11 cellular contexts compared by ENCODE assay signal in genomic region chr12:12608557-12608957, GRCh38. TPM values are rescaled to one million over a fixed set of nuclear protein-coding genes. Genes with fewer than 3 reads are reported as not detected.
A peak's percentile ranks its signal among the peaks of the same experiment; 100 is the strongest.
DNase-seq lines count a peak whose midpoint lies in the region; ATAC-seq and TF ChIP-seq lines count a peak whose summit lies in the region.
"Had no signal": no experiment of that assay in that cellular context is flagged by ENCODE, and none has a peak within 500 bp of the region (broad histone marks: within the 10 kb centered on the region; RNA-seq: fewer than 3 reads in every experiment).

No MANE protein-coding gene starts in this region.

- CTCF ChIA-PET in activated CD8-positive, alpha-beta T cell treated with anti-CD3 and anti-CD28 coated beads for 36 hours (lab: Charles Lee) = interaction anchor here (0.7 to 1.2 kb wide), 3 partner anchors 12 to 224 kb away, joined by 3 read pairs; no protein-coding TSS in a partner anchor
- CTCF ChIA-PET in activated CD8-positive, alpha-beta T cell treated with anti-CD3 and anti-CD28 coated beads, Interleukin-2, amount 10 ng/mL, durations not matched to agents 7 days and 5 days (lab: Charles Lee) = interaction anchor here (0.8 to 1.8 kb wide), 4 partner anchors 128 to 251 kb away, joined by 3 to 19 read pairs (median 4); no protein-coding TSS in a partner anchor
- CTCF ChIA-PET in IMR-90 (lab: Yijun Ruan, JAX) = no interaction called here

- H3K4me3 ChIP-seq in IMR-90 (ENCODE audit: insufficient read depth, low read depth, low read length) (no peak overlapping the region), mesendoderm (ENCODE audit: low read length) (no peak overlapping the region)

- H3K9me1 ChIP-seq in IMR-90 (ENCODE audit: insufficient read depth, low read length) = no peaks in the 10 kb centered on the region; the same call in 1 of the 2 replicates

- H3K4ac ChIP-seq in IMR-90 (ENCODE audit: low read depth, low read length) (no peak overlapping the region), mesendoderm (ENCODE audit: low read depth, low read length) (no peak overlapping the region)

- no TSS peak for BruUV-seq in IMR-90 (replicated peaks; lab: Mats Ljungman, UMichigan)

- peak overlapping the region; percentile 17; the same call in 1 of the 2 replicates for H3K23ac ChIP-seq in IMR-90 (ENCODE audit: low read depth, low read length)
- H3K23ac ChIP-seq in mesendoderm (ENCODE audit: low read length) = no peak overlapping the region

- peak overlapping the region; percentile 12; the same call in 1 of the 2 replicates for H4K91ac ChIP-seq in IMR-90 (ENCODE audit: insufficient read depth, low read depth, low read length)

- no peak overlapping the region for H3K14ac ChIP-seq in IMR-90 (replicated peaks; ENCODE audit: low read depth, low read length)

- peak overlapping the region; percentile 69 for H2AK9ac ChIP-seq in IMR-90 (replicated peaks; ENCODE audit: low read depth, low read length, poor library complexity)

- no peak overlapping the region for H3K4me3 Mint-ChIP-seq in activated CD8-positive, alpha-beta T cell treated with anti-CD3 and anti-CD28 coated beads for 36 hours
- no peak overlapping the region for H3K4me3 Mint-ChIP-seq in activated CD8-positive, alpha-beta T cell treated with anti-CD3 and anti-CD28 coated beads, Interleukin-2, amount 10 ng/mL, durations not matched to agents 7 days and 5 days
- no peak overlapping the region for H3K4me3 Mint-ChIP-seq in activated T-helper 2 cell treated with anti-CD3 and anti-CD28 coated beads, Interferon-gamma antibody, Interleukin-2, Interleukin-4, amounts not matched to agents 10 μg/mL and 5 μg/mL and 100 μg/mL, durations not matched to agents 14 hours and 24 hours and 36 hours (ENCODE audit: low read depth)
- peak overlapping the region; percentile 45 for H3K4me3 Mint-ChIP-seq in neural crest cell

- no peak for TF ChIP-seq POLR2A in IMR-90 (IDR thresholded peaks at IDR 0.05; ENCODE audit: low read depth, low read length)

- no peak for ATAC-seq in activated CD8-positive, alpha-beta T cell treated with anti-CD3 and anti-CD28 coated beads for 36 hours
- ATAC-seq in activated CD8-positive, alpha-beta T cell treated with anti-CD3 and anti-CD28 coated beads, Interleukin-2, amount 10 ng/mL, durations not matched to agents 7 days and 5 days = no peak
- ATAC-seq in IMR-90 (ENCODE audit: low read depth) (no peak), GM21825 (IDR thresholded peaks at IDR 0.05; ENCODE audit: unreplicated experiment) (no peak)

- H3K79me2 ChIP-seq in mesendoderm (ENCODE audit: control insufficient read depth, insufficient read depth, low read length) = no peaks in the 10 kb centered on the region

- peak overlapping the region; percentile 43 for H3K27ac Mint-ChIP-seq in activated CD8-positive, alpha-beta T cell treated with anti-CD3 and anti-CD28 coated beads for 36 hours
- no peak overlapping the region for H3K27ac Mint-ChIP-seq in activated CD8-positive, alpha-beta T cell treated with anti-CD3 and anti-CD28 coated beads, Interleukin-2, amount 10 ng/mL, durations not matched to agents 7 days and 5 days
- peak overlapping the region; percentile 1 for H3K27ac Mint-ChIP-seq in activated T-helper 2 cell treated with anti-CD3 and anti-CD28 coated beads, Interferon-gamma antibody, Interleukin-2, Interleukin-4, amounts not matched to agents 10 μg/mL and 5 μg/mL and 100 μg/mL, durations not matched to agents 14 hours and 24 hours and 36 hours
- no peak overlapping the region for H3K27ac Mint-ChIP-seq in neural crest cell (ENCODE audit: unreplicated experiment)

- no peaks in the 10 kb centered on the region for H3K9me3 Mint-ChIP-seq in activated CD8-positive, alpha-beta T cell treated with anti-CD3 and anti-CD28 coated beads for 36 hours
- H3K9me3 Mint-ChIP-seq in activated CD8-positive, alpha-beta T cell treated with anti-CD3 and anti-CD28 coated beads, Interleukin-2, amount 10 ng/mL, durations not matched to agents 7 days and 5 days (ENCODE audit: insufficient read depth) = no peaks in the 10 kb centered on the region
- no peaks in the 10 kb centered on the region for H3K9me3 Mint-ChIP-seq in activated T-helper 2 cell treated with anti-CD3 and anti-CD28 coated beads, Interferon-gamma antibody, Interleukin-2, Interleukin-4, amounts not matched to agents 10 μg/mL and 5 μg/mL and 100 μg/mL, durations not matched to agents 14 hours and 24 hours and 36 hours
- H3K9me3 Mint-ChIP-seq in neural crest cell = no peaks in the 10 kb centered on the region

- H2BK20ac ChIP-seq in IMR-90 (ENCODE audit: low read depth, low read length) = 0 out of 2 replicates have a peak overlapping the region, but pooled peaks have one; percentile 18

- H3K36me3 Mint-ChIP-seq in activated CD8-positive, alpha-beta T cell treated with anti-CD3 and anti-CD28 coated beads for 36 hours (ENCODE audit: low read depth) = peaks cover under 1% of the 10 kb centered on the region
- H3K36me3 Mint-ChIP-seq in activated CD8-positive, alpha-beta T cell treated with anti-CD3 and anti-CD28 coated beads, Interleukin-2, amount 10 ng/mL, durations not matched to agents 7 days and 5 days (ENCODE audit: low read depth) = peaks cover 5% of the 10 kb centered on the region
- H3K36me3 Mint-ChIP-seq in activated T-helper 2 cell treated with anti-CD3 and anti-CD28 coated beads, Interferon-gamma antibody, Interleukin-2, Interleukin-4, amounts not matched to agents 10 μg/mL and 5 μg/mL and 100 μg/mL, durations not matched to agents 14 hours and 24 hours and 36 hours (ENCODE audit: low read depth) = peaks cover 6% of the 10 kb centered on the region
- peaks cover 1% of the 10 kb centered on the region for H3K36me3 Mint-ChIP-seq in neural crest cell (ENCODE audit: low read depth)

- H4K5ac ChIP-seq in IMR-90 (ENCODE audit: low read depth, low read length) = no peak overlapping the region
- no peak overlapping the region for H4K5ac ChIP-seq in mesendoderm (ENCODE audit: low read length)

- H2BK15ac ChIP-seq in IMR-90 (ENCODE audit: low read depth, low read length) = no peak overlapping the region
- H2BK15ac ChIP-seq in mesendoderm (replicated peaks; ENCODE audit: low read depth) = no peak overlapping the region

- no peaks in the 10 kb centered on the region for H4K20me1 ChIP-seq in IMR-90 (ENCODE audit: insufficient read depth, low read length)

- no peak for TF ChIP-seq CTCF in activated CD8-positive, alpha-beta T cell treated with anti-CD3 and anti-CD28 coated beads for 36 hours (IDR thresholded peaks at IDR 0.05)
- TF ChIP-seq CTCF in IMR-90 (conservative IDR thresholded peaks at IDR 0.05; ENCODE audit: low read depth, low read length) (0 out of 2 replicates have a peak, but pooled peaks have one; percentile 12), neural crest cell (conservative IDR thresholded peaks at IDR 0.05) (no peak)

- peaks cover 2% of the 10 kb centered on the region; the same call in 1 of the 2 replicates for H3K4me1 ChIP-seq in IMR-90 (ENCODE audit: control insufficient read depth, insufficient read depth, low read length)
- H3K4me1 ChIP-seq in mesendoderm (ENCODE audit: control insufficient read depth, low read depth, low read length) = no peaks in the 10 kb centered on the region

- H3K9me3 ChIP-seq in IMR-90 (ENCODE audit: control insufficient read depth, insufficient read depth, low read length) = no peaks in the 10 kb centered on the region

- H2BK120ac ChIP-seq in IMR-90 (ENCODE audit: low read depth, low read length) (peak overlapping the region; percentile 60), mesendoderm (ENCODE audit: low read depth, low read length) (no peak overlapping the region)

- H3K4me1 Mint-ChIP-seq in activated CD8-positive, alpha-beta T cell treated with anti-CD3 and anti-CD28 coated beads for 36 hours (ENCODE audit: low read depth) = peaks cover 38% of the 10 kb centered on the region
- H3K4me1 Mint-ChIP-seq in activated CD8-positive, alpha-beta T cell treated with anti-CD3 and anti-CD28 coated beads, Interleukin-2, amount 10 ng/mL, durations not matched to agents 7 days and 5 days (ENCODE audit: low read depth) = peaks cover 30% of the 10 kb centered on the region
- H3K4me1 Mint-ChIP-seq in activated T-helper 2 cell treated with anti-CD3 and anti-CD28 coated beads, Interferon-gamma antibody, Interleukin-2, Interleukin-4, amounts not matched to agents 10 μg/mL and 5 μg/mL and 100 μg/mL, durations not matched to agents 14 hours and 24 hours and 36 hours (ENCODE audit: low read depth) = peaks cover 42% of the 10 kb centered on the region
- peaks cover 22% of the 10 kb centered on the region for H3K4me1 Mint-ChIP-seq in neural crest cell

- TF ChIP-seq RAD21 in IMR-90 (IDR thresholded peaks at IDR 0.05; ENCODE audit: low read length) = peak; percentile 14; the same call in 1 of the 2 replicates

- H4K8ac ChIP-seq in IMR-90 (ENCODE audit: low read depth in 2 of 2, low read length in 2 of 2) (no peak overlapping the region; a peak in 1 of 4 replicates), mesendoderm (ENCODE audit: low read depth, low read length) (no peak overlapping the region)

- H3K79me1 ChIP-seq in IMR-90 (ENCODE audit: low read depth in 1 of 2, low read length in 2 of 2) = peaks cover 4 to 8% of the 10 kb centered on the region in 2 experiments; a peak in 3 of 4 replicates
- no peaks in the 10 kb centered on the region for H3K79me1 ChIP-seq in mesendoderm (ENCODE audit: low read length)

- H3K27ac ChIP-seq in IMR-90 (ENCODE audit: insufficient read depth, low read length) = no peak overlapping the region
- no peak overlapping the region for H3K27ac ChIP-seq in mesendoderm (ENCODE audit: low read depth, low read length)

- POLR2A ChIA-PET in activated CD8-positive, alpha-beta T cell treated with anti-CD3 and anti-CD28 coated beads for 36 hours (lab: Charles Lee) = interaction anchor here (0.9 kb wide), 1 partner anchor 232 kb away, joined by 4 read pairs; no protein-coding TSS in a partner anchor
- POLR2A ChIA-PET in activated CD8-positive, alpha-beta T cell treated with anti-CD3 and anti-CD28 coated beads, Interleukin-2, amount 10 ng/mL, durations not matched to agents 7 days and 5 days (lab: Charles Lee) = interaction anchor here (1.2 kb wide), 1 partner anchor 133 kb away, joined by 3 read pairs; no protein-coding TSS in a partner anchor
- POLR2A ChIA-PET in IMR-90 (lab: Charles Lee; ENCODE audit: unreplicated experiment) = no interaction called here

- DNase-seq in activated CD8-positive, alpha-beta T cell treated with anti-CD3 and anti-CD28 coated beads for 36 hours = peak; percentile 35
- DNase-seq in activated CD8-positive, alpha-beta T cell treated with anti-CD3 and anti-CD28 coated beads, Interleukin-2, amount 10 ng/mL, durations not matched to agents 7 days and 5 days = no peak
- DNase-seq in IMR-90 (peak; percentile 17), neural crest cell (ENCODE audit: low read depth, low spot score) (no peak), NCI-H1436 treated with DMSO at 0.1 percent for 48 hours (lab: John Stamatoyannopoulos, UW) (no peak), mesendoderm (no peak)
- DNase-seq in activated T-helper 2 cell treated with anti-CD3 and anti-CD28 coated beads, Interferon-gamma antibody, Interleukin-2, Interleukin-4, amounts not matched to agents 10 μg/mL and 5 μg/mL and 100 μg/mL, durations not matched to agents 14 hours and 24 hours and 36 hours (ENCODE audit: low spot score) = no peak
- DNase-seq: activated effector memory CD4-positive, alpha-beta T cell treated with anti-CD3 and anti-CD28 coated beads, Interleukin-2, amount 50 U/mL, for 16 hours; C1 segment of cervical spinal cord; RPMI8226 had no signal

- in situ Hi-C loops in IMR-90 (cut with MboI; ENCODE audit: low sequenced_read_pairs) = no loop called here

- H2AK5ac ChIP-seq in IMR-90 (ENCODE audit: low read depth, low read length) = no peak overlapping the region
- no peak overlapping the region for H2AK5ac ChIP-seq in mesendoderm (ENCODE audit: low read length)

- dilution Hi-C loops in IMR-90 (cut with HindIII; ENCODE audit: low sequenced_read_pairs, unreplicated experiment) = no loop called here

- H3K9ac ChIP-seq in IMR-90 (ENCODE audit: low read depth, low read length) = no peak overlapping the region
- no peak overlapping the region for H3K9ac ChIP-seq in mesendoderm (ENCODE audit: low read length)

- no CpG with 5 or more reads among the region's 1 CpG for WGBS in IMR-90 (ENCODE audit: extremely low coverage in 2 of 2, insufficient read length in 1 of 2), 2 experiments
- WGBS in mesendoderm (ENCODE audit: extremely low coverage, insufficient coverage, low lambda C conversion rate) = no CpG with 5 or more reads among the region's 1 CpG

- peak overlapping the region; percentile 41 for H2AFZ ChIP-seq in IMR-90 (replicated peaks; ENCODE audit: low read length, poor library complexity)

- H3K4me2 ChIP-seq in IMR-90 (ENCODE audit: low read depth, low read length) = no peak overlapping the region
- H3K4me2 ChIP-seq in mesendoderm (ENCODE audit: low read length) = no peak overlapping the region

- H3K18ac ChIP-seq in IMR-90 (ENCODE audit: low read depth, low read length) (no peak overlapping the region), mesendoderm (ENCODE audit: low read length) (no peak overlapping the region)

- no peaks in the 10 kb centered on the region for H3K27me3 Mint-ChIP-seq in activated CD8-positive, alpha-beta T cell treated with anti-CD3 and anti-CD28 coated beads for 36 hours
- peaks cover 5% of the 10 kb centered on the region for H3K27me3 Mint-ChIP-seq in activated CD8-positive, alpha-beta T cell treated with anti-CD3 and anti-CD28 coated beads, Interleukin-2, amount 10 ng/mL, durations not matched to agents 7 days and 5 days (ENCODE audit: low read depth)
- no peaks in the 10 kb centered on the region for H3K27me3 Mint-ChIP-seq in activated T-helper 2 cell treated with anti-CD3 and anti-CD28 coated beads, Interferon-gamma antibody, Interleukin-2, Interleukin-4, amounts not matched to agents 10 μg/mL and 5 μg/mL and 100 μg/mL, durations not matched to agents 14 hours and 24 hours and 36 hours (ENCODE audit: low read depth)
- H3K27me3 Mint-ChIP-seq in neural crest cell (ENCODE audit: low read depth) = no peaks in the 10 kb centered on the region

- H3K56ac ChIP-seq in IMR-90 (ENCODE audit: extremely low read depth, insufficient read depth, low read length) = no peak overlapping the region
- no peak overlapping the region for H3K56ac ChIP-seq in mesendoderm (ENCODE audit: low read length)

- intact Hi-C loops in activated CD8-positive, alpha-beta T cell treated with anti-CD3 and anti-CD28 coated beads for 36 hours (cut with micrococcal nuclease) = no loop called here
- intact Hi-C loops in IMR-90 (cut with micrococcal nuclease) = no loop called here
- intact Hi-C loops in activated T-helper 2 cell treated with anti-CD3 and anti-CD28 coated beads, Interferon-gamma antibody, Interleukin-2, Interleukin-4, amounts not matched to agents 10 μg/mL and 5 μg/mL and 100 μg/mL, durations not matched to agents 14 hours and 24 hours and 36 hours (cut with micrococcal nuclease) = no loop called here

- H3K36me3 ChIP-seq in IMR-90 (ENCODE audit: control insufficient read depth, insufficient read depth, low read length) (no peaks in the 10 kb centered on the region), mesendoderm (ENCODE audit: control insufficient read depth, insufficient read depth, low read length) (no peaks in the 10 kb centered on the region)

- H3K27me3 ChIP-seq in IMR-90 (ENCODE audit: control insufficient read depth, insufficient read depth, low read length) (no peaks in the 10 kb centered on the region), mesendoderm (ENCODE audit: insufficient read depth, low read length, poor library complexity) (no peaks in the 10 kb centered on the region)

- no peak overlapping the region for H2BK5ac ChIP-seq in IMR-90 (ENCODE audit: low read depth, low read length, poor library complexity, severe bottlenecking)
- H2BK5ac ChIP-seq in mesendoderm (ENCODE audit: low read length) = no peak overlapping the region

RNA-seq across cellular contexts. Expression of gene CREBL2, which starts 3.1 kb away (rescaled TPM):
- 10 to 100 TPM; 12.7 to 14.9 TPM for total RNA-seq in activated CD8-positive, alpha-beta T cell treated with anti-CD3 and anti-CD28 coated beads for 36 hours
- 10 to 100 TPM; 13.2 to 14.3 TPM for total RNA-seq in activated CD8-positive, alpha-beta T cell treated with anti-CD3 and anti-CD28 coated beads, Interleukin-2, amount 10 ng/mL, durations not matched to agents 7 days and 5 days
- total RNA-seq in IMR-90 (2012; rRNA removed) (19.0 and 32.5 TPM in 2 replicates), neural crest cell (11.4 and 13.2 TPM in 2 replicates)
- polyA plus RNA-seq in IMR-90 (2012; rRNA removed) = 10.4 and 11.5 TPM in 2 replicates
- 3.6 and 3.7 TPM in 2 replicates for polyA plus RNA-seq in IMR-90 (2012; cell fraction: cytosol; rRNA removed)
- polyA plus RNA-seq in IMR-90 (2012; cell fraction: nucleus; rRNA removed; ENCODE audit: low replicate concordance) = 1.3 and 5.0 TPM in 2 replicates
- 22.3 and 23.3 TPM in 2 replicates for total RNA-seq in activated T-helper 2 cell treated with anti-CD3 and anti-CD28 coated beads, Interferon-gamma antibody, Interleukin-2, Interleukin-4, amounts not matched to agents 10 μg/mL and 5 μg/mL and 100 μg/mL, durations not matched to agents 14 hours and 24 hours and 36 hours
- 12.4 TPM for polyA plus RNA-seq in mesendoderm (2013, experiment 1 of 2)
- 12.0 TPM for polyA plus RNA-seq in mesendoderm (2013, experiment 2 of 2)

RNA-seq across cellular contexts. Expression of gene DUSP16, which starts 45.9 kb away (rescaled TPM):
- total RNA-seq in activated CD8-positive, alpha-beta T cell treated with anti-CD3 and anti-CD28 coated beads for 36 hours = 10 to 100 TPM; 28.2 to 30.2 TPM
- total RNA-seq in activated CD8-positive, alpha-beta T cell treated with anti-CD3 and anti-CD28 coated beads, Interleukin-2, amount 10 ng/mL, durations not matched to agents 7 days and 5 days = 10 to 100 TPM; 17.4 to 19.0 TPM
- total RNA-seq in IMR-90 (2012; rRNA removed) = 10.0 and 10.6 TPM in 2 replicates
- 4.2 and 4.7 TPM in 2 replicates for polyA plus RNA-seq in IMR-90 (2012; rRNA removed)
- 2.3 and 2.7 TPM in 2 replicates for polyA plus RNA-seq in IMR-90 (2012; cell fraction: cytosol; rRNA removed)
- polyA plus RNA-seq in IMR-90 (2012; cell fraction: nucleus; rRNA removed; ENCODE audit: low replicate concordance) = 2.7 and 4.1 TPM in 2 replicates
- total RNA-seq in activated T-helper 2 cell treated with anti-CD3 and anti-CD28 coated beads, Interferon-gamma antibody, Interleukin-2, Interleukin-4, amounts not matched to agents 10 μg/mL and 5 μg/mL and 100 μg/mL, durations not matched to agents 14 hours and 24 hours and 36 hours = 64.7 and 66.5 TPM in 2 replicates
- total RNA-seq in neural crest cell = 30.8 and 32.0 TPM in 2 replicates
- polyA plus RNA-seq in mesendoderm (2013, experiment 1 of 2) = 17.9 TPM
- polyA plus RNA-seq in mesendoderm (2013, experiment 2 of 2) = 18.7 TPM

Comparison
In these comparisons a context has a peak if more than half of its experiments do, and no peak if none do; other contexts are left out.
1. DNase-seq: peak in activated CD8-positive, alpha-beta T cell treated with anti-CD3 and anti-CD28 coated beads for 36 hours (single experiment) and IMR-90 (single experiment); none in activated CD8-positive, alpha-beta T cell treated with anti-CD3 and anti-CD28 coated beads, Interleukin-2, amount 10 ng/mL, durations not matched to agents 7 days and 5 days (single experiment), activated T-helper 2 cell treated with anti-CD3 and anti-CD28 coated beads, Interferon-gamma antibody, Interleukin-2, Interleukin-4, amounts not matched to agents 10 μg/mL and 5 μg/mL and 100 μg/mL, durations not matched to agents 14 hours and 24 hours and 36 hours (single experiment), neural crest cell (single experiment), NCI-H1436 treated with DMSO at 0.1 percent for 48 hours (single experiment) and mesendoderm (single experiment).
2. H3K27ac Mint-ChIP-seq: peak in activated CD8-positive, alpha-beta T cell treated with anti-CD3 and anti-CD28 coated beads for 36 hours (single experiment) and activated T-helper 2 cell treated with anti-CD3 and anti-CD28 coated beads, Interferon-gamma antibody, Interleukin-2, Interleukin-4, amounts not matched to agents 10 μg/mL and 5 μg/mL and 100 μg/mL, durations not matched to agents 14 hours and 24 hours and 36 hours (single experiment); none in activated CD8-positive, alpha-beta T cell treated with anti-CD3 and anti-CD28 coated beads, Interleukin-2, amount 10 ng/mL, durations not matched to agents 7 days and 5 days (single experiment) and neural crest cell (single experiment).